Comparison of ENCODE assay signal across 13 cellular contexts in genomic region chr9:13485068-13485596, GRCh38.
A peak's percentile ranks its signal among the peaks of the same experiment; 100 is the strongest.
DNase-seq lines count a peak whose midpoint lies in the region; ATAC-seq and TF ChIP-seq lines count a peak whose summit lies in the region.
"Had no signal": no experiment of that assay in that cellular context is flagged by ENCODE, and none has a peak within 500 bp of the region (broad histone marks: within the 10 kb centered on the region; RNA-seq: fewer than 3 reads in every experiment).

No MANE protein-coding gene starts in this region.

- DNase-seq in M059J (ENCODE audit: low read depth) (peak; percentile 26), endodermal cell (no peak), lower lobe of right lung (no peak), thoracic aorta (ENCODE audit: low spot score) (peak; percentile 39), NOMO-1 treated with DMSO at 0.1 percent for 48 hours (lab: John Stamatoyannopoulos, UW; ENCODE audit: unreplicated experiment) (no peak), NCI-H146 (lab: John Stamatoyannopoulos, UW) (no peak)
- DNase-seq in stimulated activated naive B cell treated with anti-CD40 and anti-IgM and Interleukin-4, amounts not matched to agents 10 μg/mL and 1 μg/mL and 100 μg/mL, for 72 hours: no peak
- DNase-seq: activated CD4-positive, alpha-beta T cell treated with anti-CD3 and anti-CD28 coated beads, Interleukin-2, amount 10 ng/mL, durations not matched to agents 7 days and 5 days; activated naive CD4-positive, alpha-beta T cell treated with Interleukin-2 at 50 U/mL for 16 hours; DMS79 treated with DMSO at 0.1 percent for 48 hours; KBM-7; stimulated activated CD8-positive, alpha-beta memory T cell treated with anti-CD3 and anti-CD28 coated beads, Interleukin-4, amount 100 ng/mL, for 48 hours had no signal

- no peaks in the 10 kb centered on the region for H3K9me3 Mint-ChIP-seq in endodermal cell
- peaks cover 4 to 8% of the 10 kb centered on the region in 2 donors for H3K9me3 Mint-ChIP-seq in stimulated activated naive B cell treated with anti-CD40 and anti-IgM and Interleukin-4, amounts not matched to agents 10 μg/mL and 1 μg/mL and 100 μg/mL, for 72 hours
- H3K9me3 Mint-ChIP-seq: activated CD4-positive, alpha-beta T cell treated with anti-CD3 and anti-CD28 coated beads, Interleukin-2, amount 10 ng/mL, durations not matched to agents 7 days and 5 days had no signal

- H3K4me3 Mint-ChIP-seq in endodermal cell: no peak overlapping the region
- H3K4me3 Mint-ChIP-seq in stimulated activated naive B cell treated with anti-CD40 and anti-IgM and Interleukin-4, amounts not matched to agents 10 μg/mL and 1 μg/mL and 100 μg/mL, for 72 hours: no peak overlapping the region
- H3K4me3 Mint-ChIP-seq: activated CD4-positive, alpha-beta T cell treated with anti-CD3 and anti-CD28 coated beads, Interleukin-2, amount 10 ng/mL, durations not matched to agents 7 days and 5 days had no signal

- H3K27me3 Mint-ChIP-seq in endodermal cell (ENCODE audit: insufficient read depth): no peaks in the 10 kb centered on the region
- H3K27me3 Mint-ChIP-seq in stimulated activated naive B cell treated with anti-CD40 and anti-IgM and Interleukin-4, amounts not matched to agents 10 μg/mL and 1 μg/mL and 100 μg/mL, for 72 hours: no peaks in the 10 kb centered on the region
- H3K27me3 Mint-ChIP-seq: activated CD4-positive, alpha-beta T cell treated with anti-CD3 and anti-CD28 coated beads, Interleukin-2, amount 10 ng/mL, durations not matched to agents 7 days and 5 days had no signal

- WGBS in endodermal cell (ENCODE audit: insufficient coverage in 1 of 2, insufficient read length in 1 of 2), 2 experiments: 87 to 90% methylated on average over 2 to 3 of the region's 3 CpGs

- no peaks in the 10 kb centered on the region for H3K9me3 ChIP-seq in endodermal cell (ENCODE audit: control insufficient read depth, low read length)
- H3K9me3 ChIP-seq in lower lobe of right lung: no peaks in the 10 kb centered on the region
- H3K9me3 ChIP-seq in thoracic aorta: no peaks in the 10 kb centered on the region

- H3K4me1 Mint-ChIP-seq in endodermal cell: peaks cover 5% of the 10 kb centered on the region
- H3K4me1 Mint-ChIP-seq in stimulated activated naive B cell treated with anti-CD40 and anti-IgM and Interleukin-4, amounts not matched to agents 10 μg/mL and 1 μg/mL and 100 μg/mL, for 72 hours: no peaks in the 10 kb centered on the region
- H3K4me1 Mint-ChIP-seq: activated CD4-positive, alpha-beta T cell treated with anti-CD3 and anti-CD28 coated beads, Interleukin-2, amount 10 ng/mL, durations not matched to agents 7 days and 5 days had no signal

- H3K4me1 ChIP-seq in endodermal cell (ENCODE audit: control insufficient read depth, insufficient read depth, low read length) (no peaks in the 10 kb centered on the region), lower lobe of right lung (peaks cover 8% of the 10 kb centered on the region), thoracic aorta (ENCODE audit: control insufficient read depth in 1 of 2, low read depth in 2 of 2) (peaks cover 5 to 35% of the 10 kb centered on the region in 2 donors)

- H3K4me3 ChIP-seq in endodermal cell (ENCODE audit: low read length) (no peak overlapping the region), lower lobe of right lung (no peak overlapping the region), thoracic aorta (peak overlapping the region; percentile 2)

- H3K27me3 ChIP-seq in endodermal cell (ENCODE audit: control insufficient read depth, insufficient read depth, low read length, poor library complexity, severe bottlenecking): no peaks in the 10 kb centered on the region
- H3K27me3 ChIP-seq in lower lobe of right lung (ENCODE audit: low read depth): no peaks in the 10 kb centered on the region
- no peaks in the 10 kb centered on the region for H3K27me3 ChIP-seq in thoracic aorta (replicated peaks; ENCODE audit: insufficient read depth)

- intact Hi-C loops in lower lobe of right lung (cut with DNase I): no loop called here

- no peak overlapping the region for H3K27ac ChIP-seq in endodermal cell (ENCODE audit: low read depth, low read length)
- no peak overlapping the region for H3K27ac ChIP-seq in lower lobe of right lung
- H3K27ac ChIP-seq in thoracic aorta: peak overlapping the region; percentile 51 to 72

- H3K27ac Mint-ChIP-seq in endodermal cell: no peak overlapping the region
- no peak overlapping the region for H3K27ac Mint-ChIP-seq in stimulated activated naive B cell treated with anti-CD40 and anti-IgM and Interleukin-4, amounts not matched to agents 10 μg/mL and 1 μg/mL and 100 μg/mL, for 72 hours
- H3K27ac Mint-ChIP-seq: activated CD4-positive, alpha-beta T cell treated with anti-CD3 and anti-CD28 coated beads, Interleukin-2, amount 10 ng/mL, durations not matched to agents 7 days and 5 days had no signal

- ATAC-seq in lower lobe of right lung: peak; percentile 79 to 87
- peak; percentile 88 for ATAC-seq in thoracic aorta (ENCODE audit: insufficient number of reproducible peaks, low FRiP score, low read depth)
- ATAC-seq in stimulated activated naive B cell treated with anti-CD40 and anti-IgM and Interleukin-4, amounts not matched to agents 10 μg/mL and 1 μg/mL and 100 μg/mL, for 72 hours (replicated peaks): no peak
- ATAC-seq in HG02840 (IDR thresholded peaks at IDR 0.05; ENCODE audit: low FRiP score, unreplicated experiment): no peak

- no peaks in the 10 kb centered on the region for H3K36me3 Mint-ChIP-seq in endodermal cell (ENCODE audit: low read depth)
- H3K36me3 Mint-ChIP-seq in stimulated activated naive B cell treated with anti-CD40 and anti-IgM and Interleukin-4, amounts not matched to agents 10 μg/mL and 1 μg/mL and 100 μg/mL, for 72 hours: no peaks in the 10 kb centered on the region

- TF ChIP-seq CTCF in endodermal cell (conservative IDR thresholded peaks at IDR 0.05) (peak; percentile 29), lower lobe of right lung (IDR thresholded peaks at IDR 0.05) (no peak), thoracic aorta (IDR thresholded peaks at IDR 0.05) (peak; percentile 45)

- no peak overlapping the region for H3K9ac ChIP-seq in endodermal cell (ENCODE audit: extremely low read depth, low read length, poor library complexity, severe bottlenecking)

- no peaks in the 10 kb centered on the region for H3K36me3 ChIP-seq in endodermal cell (ENCODE audit: control insufficient read depth, insufficient read depth, low read length)
- no peaks in the 10 kb centered on the region for H3K36me3 ChIP-seq in lower lobe of right lung
- H3K36me3 ChIP-seq in thoracic aorta: no peaks in the 10 kb centered on the region

Comparison
In these comparisons a context has a peak if more than half of its experiments do, and no peak if none do; other contexts are left out.
1. DNase-seq: peak in M059J (single experiment) and thoracic aorta (single experiment); none in endodermal cell (single experiment), lower lobe of right lung (single experiment), stimulated activated naive B cell treated with anti-CD40 and anti-IgM and Interleukin-4, amounts not matched to agents 10 μg/mL and 1 μg/mL and 100 μg/mL, for 72 hours (single experiment), NOMO-1 treated with DMSO at 0.1 percent for 48 hours (single experiment) and NCI-H146 (single experiment).
2. H3K27ac ChIP-seq: peak in thoracic aorta (2 of 2); none in endodermal cell (single experiment) and lower lobe of right lung (single experiment).
3. ATAC-seq: peak in lower lobe of right lung (2 of 2) and thoracic aorta (single experiment); none in stimulated activated naive B cell treated with anti-CD40 and anti-IgM and Interleukin-4, amounts not matched to agents 10 μg/mL and 1 μg/mL and 100 μg/mL, for 72 hours (0 of 2) and HG02840 (single experiment).